ENCODE assay signal across 1 cellular context in genomic region chr1:115893545-115893944, GRCh38.
TF ChIP-seq lines count a peak whose summit lies in the region.

No MANE protein-coding gene starts in this region.

TF ChIP-seq in K562, 482 proteins besides CTCF, POLR2A, EP300 and RAD21:
- TF ChIP-seq HCFC1 (IDR thresholded peaks at IDR 0.05; ENCODE audit: low read depth, low read length) = no peak
- peak; percentile 60 for TF ChIP-seq RFX1 (IDR thresholded peaks at IDR 0.05)
